In the genomic region with DNA sequence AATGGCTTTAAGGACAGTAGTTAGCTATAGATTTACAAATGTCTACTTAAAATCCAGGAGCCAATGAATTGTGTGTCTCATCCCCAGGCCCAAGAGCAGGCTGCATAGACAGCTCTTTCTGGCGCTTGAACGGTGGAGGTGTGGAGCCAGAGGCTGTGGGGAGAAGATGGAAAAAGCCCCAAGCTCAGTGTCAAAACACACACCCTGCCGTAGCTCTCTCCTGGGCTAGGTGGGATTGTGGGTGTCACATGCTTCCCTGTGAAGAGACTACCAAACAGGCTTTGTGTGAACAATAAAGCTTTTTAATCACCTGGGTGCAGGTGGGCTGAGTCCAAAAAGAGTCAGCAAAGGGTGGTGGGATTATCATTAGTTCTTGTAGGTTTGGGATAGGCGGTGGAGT, we compare ENCODE assay signal across 3 cellular contexts. TPM values are rescaled to one million over a fixed set of nuclear protein-coding genes. Genes with fewer than 3 reads are reported as not detected.
"Had no signal": no experiment of that assay in that cellular context is flagged by ENCODE, and none has a peak within 500 bp of the region (broad histone marks: within the 10 kb centered on the region; RNA-seq: fewer than 3 reads in every experiment).

No MANE protein-coding gene starts in this region.

RNA-seq across cellular contexts. Expression of gene SFTPB, which starts 10.6 kb away (rescaled TPM):
- total RNA-seq: M059J, SJSA1 had no signal

RNA-seq across cellular contexts. Expression of gene GNLY, which starts 36.8 kb away (rescaled TPM):
- total RNA-seq: K562, M059J, SJSA1 had no signal
